In genomic region chr17:45235071-45236001, GRCh38 we compare ENCODE assay signal across 8 cellular contexts. TPM values are rescaled to one million over a fixed set of nuclear protein-coding genes. Genes with fewer than 3 reads are reported as not detected.
A peak's percentile ranks its signal among the peaks of the same experiment; 100 is the strongest.
DNase-seq lines count a peak whose midpoint lies in the region; ATAC-seq and TF ChIP-seq lines count a peak whose summit lies in the region.

No MANE protein-coding gene starts in this region.

- ATAC-seq in mucosa of descending colon (peak; percentile 70), HG02938 (IDR thresholded peaks at IDR 0.05; ENCODE audit: unreplicated experiment) (no peak)

- DNase-seq in AG09319 (ENCODE audit: extremely low read depth, low read depth) (no peak), GM20000 (ENCODE audit: low spot score) (peak; percentile 83), NOMO-1 (lab: John Stamatoyannopoulos, UW; ENCODE audit: unreplicated experiment in 2 of 2) (peak; percentile 44 to 52), endothelial cell (ENCODE audit: low spot score) (peak; percentile 80), mucosa of descending colon (peak in 2 of 3 donors; percentile 74 to 93)
- DNase-seq in activated CD8-positive, alpha-beta memory T cell treated with anti-CD3 and anti-CD28 coated beads for 1 hour (ENCODE audit: extremely low read depth in 1 of 2, low read depth in 1 of 2), result peak; percentile 61 to 72

- H3K27me3 Mint-ChIP-seq in endothelial cell (ENCODE audit: unreplicated experiment), result peaks cover 12% of the 10 kb centered on the region
- H3K27me3 Mint-ChIP-seq in stimulated activated naive CD8-positive, alpha-beta T cell treated with anti-CD3 and anti-CD28 coated beads, Interleukin-15, Interleukin-2, amounts not matched to agents 100 ng/mL and 50 ng/mL, for 24 hours, result no peaks in the 10 kb centered on the region

- no peaks in the 10 kb centered on the region for H3K36me3 ChIP-seq in mucosa of descending colon (ENCODE audit: low read depth)

- intact Hi-C loops in mucosa of descending colon (cut with DNase I, micrococcal nuclease), result no loop called here

- no peaks in the 10 kb centered on the region for H3K9me3 ChIP-seq in mucosa of descending colon

- H3K4me3 ChIP-seq in mucosa of descending colon, result no peak overlapping the region

- H3K4me3 Mint-ChIP-seq in endothelial cell (ENCODE audit: unreplicated experiment), result no peak overlapping the region
- H3K4me3 Mint-ChIP-seq in stimulated activated naive CD8-positive, alpha-beta T cell treated with anti-CD3 and anti-CD28 coated beads, Interleukin-15, Interleukin-2, amounts not matched to agents 100 ng/mL and 50 ng/mL, for 24 hours, result peak overlapping the region; percentile 57

- TF ChIP-seq CTCF in AG09319 (IDR thresholded peaks at IDR 0.05; ENCODE audit: low read depth, low read length) (peak; percentile 77), GM20000 (IDR thresholded peaks at IDR 0.05; ENCODE audit: extremely low read depth, missing control alignments) (peak; percentile 63), endothelial cell (IDR thresholded peaks at IDR 0.05; ENCODE audit: unreplicated experiment) (peak; percentile 82), mucosa of descending colon (IDR thresholded peaks at IDR 0.05) (peak; percentile 59)

- no peaks in the 10 kb centered on the region for H3K9me3 Mint-ChIP-seq in endothelial cell (ENCODE audit: unreplicated experiment)
- no peaks in the 10 kb centered on the region for H3K9me3 Mint-ChIP-seq in stimulated activated naive CD8-positive, alpha-beta T cell treated with anti-CD3 and anti-CD28 coated beads, Interleukin-15, Interleukin-2, amounts not matched to agents 100 ng/mL and 50 ng/mL, for 24 hours

- peaks cover 8% of the 10 kb centered on the region for H3K36me3 Mint-ChIP-seq in endothelial cell (ENCODE audit: low read depth, unreplicated experiment)
- peaks cover 73% of the 10 kb centered on the region for H3K36me3 Mint-ChIP-seq in stimulated activated naive CD8-positive, alpha-beta T cell treated with anti-CD3 and anti-CD28 coated beads, Interleukin-15, Interleukin-2, amounts not matched to agents 100 ng/mL and 50 ng/mL, for 24 hours (ENCODE audit: low read depth)

- no peak overlapping the region for H3K27ac Mint-ChIP-seq in endothelial cell (ENCODE audit: unreplicated experiment)
- H3K27ac Mint-ChIP-seq in stimulated activated naive CD8-positive, alpha-beta T cell treated with anti-CD3 and anti-CD28 coated beads, Interleukin-15, Interleukin-2, amounts not matched to agents 100 ng/mL and 50 ng/mL, for 24 hours, result peak overlapping the region; percentile 98

- H3K4me1 Mint-ChIP-seq in endothelial cell (ENCODE audit: unreplicated experiment), result peaks cover 17% of the 10 kb centered on the region
- H3K4me1 Mint-ChIP-seq in stimulated activated naive CD8-positive, alpha-beta T cell treated with anti-CD3 and anti-CD28 coated beads, Interleukin-15, Interleukin-2, amounts not matched to agents 100 ng/mL and 50 ng/mL, for 24 hours (ENCODE audit: low read depth), result peaks cover 79% of the 10 kb centered on the region

- peaks cover 4% of the 10 kb centered on the region for H3K4me1 ChIP-seq in mucosa of descending colon (ENCODE audit: low read depth)

RNA-seq across cellular contexts. Expression of gene FMNL1, which starts 13.7 kb away (rescaled TPM):
- 103 TPM for total RNA-seq in endothelial cell (ENCODE audit: unreplicated experiment)
- 10 to 100 TPM in 2 of 3 donors, 1 to 10 TPM in 1; 7.4 to 18.1 (median 17.3) TPM for total RNA-seq in mucosa of descending colon

RNA-seq across cellular contexts. Expression of gene SPATA32, which starts 26.6 kb away (rescaled TPM):
- total RNA-seq in endothelial cell (ENCODE audit: unreplicated experiment) (not detected), mucosa of descending colon (under 1 TPM in 2 of 3 donors, not detected in 1; 0.19 to 0.22 TPM)
